In the genomic region with DNA sequence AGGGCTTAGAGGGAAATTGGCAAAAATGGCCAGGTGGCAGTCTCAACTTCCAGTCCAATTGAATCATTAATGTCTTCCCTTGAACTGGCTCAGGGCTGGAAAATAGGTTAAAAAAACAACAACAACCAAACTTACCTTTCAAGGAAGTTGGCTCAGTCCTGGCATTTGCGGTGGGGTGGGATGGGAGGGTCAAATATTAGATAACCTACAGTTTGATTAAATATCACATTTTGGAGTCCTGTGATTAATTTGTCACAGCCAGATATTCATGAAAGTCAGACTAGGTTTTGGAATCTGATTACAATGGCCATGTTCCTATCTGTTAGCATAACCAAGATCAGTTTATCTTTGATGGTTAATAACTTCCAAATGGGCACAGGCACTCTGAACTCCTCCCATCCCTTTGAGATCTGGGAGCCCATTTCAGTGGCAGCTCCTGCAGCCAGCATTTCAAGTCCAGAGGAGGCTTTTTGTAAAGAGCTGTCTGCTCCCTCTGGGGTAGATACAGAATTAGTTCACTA, we compare ENCODE assay signal across 29 cellular contexts. TPM values are rescaled to one million over a fixed set of nuclear protein-coding genes. Genes with fewer than 3 reads are reported as not detected.
"Had no signal": no experiment of that assay in that cellular context is flagged by ENCODE, and none has a peak within 500 bp of the region (broad histone marks: within the 10 kb centered on the region; RNA-seq: fewer than 3 reads in every experiment).

No MANE protein-coding gene starts in this region.

- DNase-seq: activated B cell treated with CpG ODN at 0.5 μM for 24 hours; activated CD4-positive, alpha-beta memory T cell treated with anti-CD3 and anti-CD28 coated beads, Interleukin-2, amount 10 ng/mL, durations not matched to agents 7 days and 5 days; activated CD4-positive, alpha-beta T cell treated with anti-CD3 and anti-CD28 coated beads for 48 hours; activated CD8-positive, alpha-beta memory T cell treated with anti-CD3 and anti-CD28 coated beads, Interleukin-2, amount 50 U/mL, for 48 hours; activated gamma-delta T cell; activated naive CD4-positive, alpha-beta T cell; activated naive CD4-positive, alpha-beta T cell treated with anti-CD3 and anti-CD28 coated beads, Interleukin-2, amount 10 ng/mL, durations not matched to agents 7 days and 5 days; activated naive CD8-positive, alpha-beta T cell treated with anti-CD3 and anti-CD28 coated beads, Interleukin-2, amount 10 ng/mL, durations not matched to agents 7 days and 5 days; activated T-cell treated with anti-CD3 and anti-CD28 coated beads for 4 hours; activated T-cell treated with anti-CD3 and anti-CD28 coated beads, Interleukin-2, amount 50 U/mL, for 24 hours; activated T-cell treated with anti-CD3 and anti-CD28 coated beads, Interleukin-2, amount 50 U/mL, for 72 hours; amniotic stem cell; anterior cingulate cortex; caudate nucleus; cortex of kidney; dermis blood vessel endothelial cell; effector CD4-positive, alpha-beta T cell; effector memory CD8-positive, alpha-beta T cell; erythroblast; esophagus squamous epithelium; foreskin melanocyte; heart right ventricle; T-helper 17 cell; T1000; WERI-Rb-1 had no signal

- H3K4me3 ChIP-seq: esophagus squamous epithelium, gastroesophageal sphincter, heart right ventricle, hepatocyte had no signal

- H2AFZ ChIP-seq: hepatocyte had no signal

- H3K4me1 ChIP-seq: esophagus squamous epithelium, gastroesophageal sphincter, heart right ventricle had no signal

- H3K79me2 ChIP-seq: hepatocyte had no signal

- H3K27me3 ChIP-seq: hepatocyte had no signal

- H3K9me3 ChIP-seq: esophagus squamous epithelium, gastroesophageal sphincter, heart right ventricle had no signal

- H3K27ac ChIP-seq: esophagus squamous epithelium, gastroesophageal sphincter, heart right ventricle, hepatocyte, WERI-Rb-1 had no signal

- H3K36me3 ChIP-seq: esophagus squamous epithelium, gastroesophageal sphincter, heart right ventricle, WERI-Rb-1 had no signal

- ATAC-seq: activated CD4-positive, CD25-positive, alpha-beta regulatory T cell treated with anti-CD3 and anti-CD28 coated beads, Interleukin-2, amount 50 U/mL, for 24 hours; activated naive CD4-positive, alpha-beta T cell treated with anti-CD3 and anti-CD28 coated beads, Interleukin-2, amount 50 U/mL, for 72 hours; activated T-cell treated with anti-CD3 and anti-CD28 coated beads, Interleukin-2, amount 50 U/mL, for 72 hours; effector memory CD8-positive, alpha-beta T cell; gastroesophageal sphincter; T-helper 17 cell had no signal

- H3K4me2 ChIP-seq: hepatocyte had no signal

RNA-seq across cellular contexts. Expression of a gene that starts 7.8 kb away (rescaled TPM):
- total RNA-seq: activated B cell treated with CpG ODN at 0.5 μM for 24 hours, T-helper 17 cell had no signal
